In genomic region chr4:86034616-86035015, GRCh38 we compare ENCODE assay signal across 16 cellular contexts.
"Had no signal": no experiment of that assay in that cellular context is flagged by ENCODE, and none has a peak within 500 bp of the region (broad histone marks: within the 10 kb centered on the region; RNA-seq: fewer than 3 reads in every experiment).

No MANE protein-coding gene starts in this region.

- FAIRE-seq: endometrium had no signal

- DNase-seq: effector memory CD4-positive, alpha-beta T cell; esophagus squamous epithelium; foreskin melanocyte; heart left ventricle; hippocampal formation; left colon; left ventricle myocardium superior; naive thymus-derived CD4-positive, alpha-beta T cell; sigmoid colon; stimulated activated CD4-positive, alpha-beta T cell treated with anti-CD3 and anti-CD28 coated beads, Interleukin-12 subunit alpha, Interleukin-12 subunit beta, amount 100 ng/mL, for 4 hours; stimulated activated naive CD4-positive, alpha-beta T cell; upper lobe of left lung; uterus had no signal

- H3K27ac ChIP-seq: neutrophil, sigmoid colon had no signal

- ATAC-seq: heart left ventricle; left colon; left ventricle myocardium superior; naive thymus-derived CD4-positive, alpha-beta T cell had no signal

- H3K9me3 ChIP-seq: esophagus squamous epithelium, heart left ventricle, neutrophil, sigmoid colon, upper lobe of left lung, uterus had no signal

- H3K36me3 ChIP-seq: esophagus squamous epithelium, heart left ventricle, neutrophil, sigmoid colon, upper lobe of left lung, uterus had no signal

- H3K27me3 ChIP-seq: esophagus squamous epithelium, heart left ventricle, neutrophil, sigmoid colon, upper lobe of left lung, uterus had no signal

- H3K4me3 ChIP-seq: esophagus squamous epithelium, heart left ventricle, sigmoid colon, skin epidermis, upper lobe of left lung, uterus had no signal
